ENCODE assay signal across 10 cellular contexts in genomic region chr16:3645504-3646347, GRCh38. TPM values are rescaled to one million over a fixed set of nuclear protein-coding genes. Genes with fewer than 3 reads are reported as not detected.
A peak's percentile ranks its signal among the peaks of the same experiment; 100 is the strongest.
DNase-seq lines count a peak whose midpoint lies in the region; ATAC-seq, FAIRE-seq and TF ChIP-seq lines count a peak whose summit lies in the region.
"Had no signal": no experiment of that assay in that cellular context is flagged by ENCODE, and none has a peak within 500 bp of the region (broad histone marks: within the 10 kb centered on the region; RNA-seq: fewer than 3 reads in every experiment).

No MANE protein-coding gene starts in this region.

- no peaks in the 10 kb centered on the region for H3K9me3 ChIP-seq in astrocyte (ENCODE audit: insufficient read depth, low read depth, low read length)

- no peaks in the 10 kb centered on the region for H3K79me1 ChIP-seq in mesendoderm (ENCODE audit: low read length)

- no peak overlapping the region for H4K5ac ChIP-seq in mesendoderm (ENCODE audit: low read length)

- no peak overlapping the region for H3K4ac ChIP-seq in mesendoderm (ENCODE audit: low read depth, low read length)

- H3K36me3 Mint-ChIP-seq in astrocyte (ENCODE audit: low read depth, unreplicated experiment) (peaks cover 9% of the 10 kb centered on the region), type B pancreatic cell (peaks cover 9% of the 10 kb centered on the region)

- H2AFZ ChIP-seq in astrocyte (ENCODE audit: low read depth, low read length) = peak overlapping the region; percentile 31

- peaks cover 14% of the 10 kb centered on the region for H4K20me1 ChIP-seq in astrocyte (ENCODE audit: insufficient read depth, low read length)

- no CpG with 5 or more reads among the region's 19 CpGs for WGBS in mesendoderm (ENCODE audit: extremely low coverage, insufficient coverage, low lambda C conversion rate)

- H3K36me3 ChIP-seq in astrocyte (ENCODE audit: insufficient read depth, low read length) (no peaks in the 10 kb centered on the region), mesendoderm (ENCODE audit: control insufficient read depth, insufficient read depth, low read length) (no peaks in the 10 kb centered on the region)

- H3K4me1 ChIP-seq in astrocyte (ENCODE audit: insufficient read depth, low read length) (peaks cover 12% of the 10 kb centered on the region), mesendoderm (ENCODE audit: control insufficient read depth, low read depth, low read length) (peaks cover 8% of the 10 kb centered on the region)

- no peak for ATAC-seq in omental fat pad (ENCODE audit: low FRiP score)

- peak overlapping the region; percentile 43 for H3K27ac Mint-ChIP-seq in astrocyte (ENCODE audit: unreplicated experiment)
- peak overlapping the region; percentile 89 for H3K27ac Mint-ChIP-seq in type B pancreatic cell
- H3K27ac Mint-ChIP-seq: CD4-positive, alpha-beta T cell had no signal

- H3K4me1 Mint-ChIP-seq in astrocyte (ENCODE audit: low read depth, unreplicated experiment) (peaks cover 27% of the 10 kb centered on the region), type B pancreatic cell (ENCODE audit: unreplicated experiment) (peaks cover 34% of the 10 kb centered on the region)

- TF ChIP-seq CTCF in astrocyte (IDR thresholded peaks at IDR 0.05; ENCODE audit: insufficient read depth, low read depth, low read length) = no peak
- TF ChIP-seq CTCF in type B pancreatic cell (conservative IDR thresholded peaks at IDR 0.05) = no peak
- no peak for TF ChIP-seq CTCF in omental fat pad (IDR thresholded peaks at IDR 0.05)

- H3K27me3 Mint-ChIP-seq in astrocyte (ENCODE audit: low read depth, unreplicated experiment) (no peaks in the 10 kb centered on the region), type B pancreatic cell (no peaks in the 10 kb centered on the region)
- H3K27me3 Mint-ChIP-seq: CD4-positive, alpha-beta T cell had no signal

- H3K4me3 ChIP-seq in astrocyte (ENCODE audit: insufficient read depth, low read depth, low read length) (no peak overlapping the region), mesendoderm (ENCODE audit: low read length) (no peak overlapping the region)

- no peak overlapping the region for H3K27ac ChIP-seq in astrocyte (ENCODE audit: low read depth, low read length)
- no peak overlapping the region for H3K27ac ChIP-seq in mesendoderm (ENCODE audit: low read depth, low read length)

- no peak overlapping the region for H3K18ac ChIP-seq in mesendoderm (ENCODE audit: low read length)

- H3K4me3 Mint-ChIP-seq in astrocyte (ENCODE audit: unreplicated experiment) (no peak overlapping the region), type B pancreatic cell (peak overlapping the region; percentile 71)
- H3K4me3 Mint-ChIP-seq: CD4-positive, alpha-beta T cell had no signal

- H3K4me2 ChIP-seq in astrocyte (ENCODE audit: low read length) = no peak overlapping the region
- H3K4me2 ChIP-seq in mesendoderm (ENCODE audit: low read length) = no peak overlapping the region

- H2BK120ac ChIP-seq in mesendoderm (ENCODE audit: low read depth, low read length) = no peak overlapping the region

- H3K27me3 ChIP-seq in astrocyte (ENCODE audit: insufficient read depth, low read length) (no peaks in the 10 kb centered on the region), mesendoderm (ENCODE audit: insufficient read depth, low read length, poor library complexity) (no peaks in the 10 kb centered on the region)

- H2AK5ac ChIP-seq in mesendoderm (ENCODE audit: low read length) = no peak overlapping the region

- H3K79me2 ChIP-seq in astrocyte (ENCODE audit: insufficient read depth, low read length) (no peaks in the 10 kb centered on the region), mesendoderm (ENCODE audit: control insufficient read depth, insufficient read depth, low read length) (no peaks in the 10 kb centered on the region)

- DNase-seq in activated effector memory CD4-positive, alpha-beta T cell treated with anti-CD3 and anti-CD28 coated beads, Interleukin-2, amount 50 U/mL, for 16 hours = peak; percentile 37
- DNase-seq in activated effector memory CD4-positive, alpha-beta T cell treated with Interleukin-2 at 50 U/mL for 16 hours = no peak
- DNase-seq in astrocyte (ENCODE audit: low read depth) = peak; percentile 47
- DNase-seq in mesendoderm = peak; percentile 78
- peak; percentile 73 for DNase-seq in type B pancreatic cell (ENCODE audit: extremely low spot score, unreplicated experiment)
- DNase-seq in omental fat pad (ENCODE audit: low spot score) = no peak
- no peak for DNase-seq in activated CD4-positive, CD25-positive, alpha-beta regulatory T cell treated with anti-CD3 and anti-CD28 coated beads, Interleukin-2, amount 50 U/mL, for 72 hours
- no peak for DNase-seq in stimulated activated CD4-positive, alpha-beta T cell treated with anti-CD3 and anti-CD28 coated beads, Interleukin-15, amount 100 ng/mL, for 24 hours
- DNase-seq: hypothalamus had no signal

- FAIRE-seq in astrocyte (lab: Jason Lieb, UNC) = no peak

- H3K56ac ChIP-seq in mesendoderm (ENCODE audit: low read length) = peak overlapping the region; percentile 58

- no peak overlapping the region for H3K23ac ChIP-seq in mesendoderm (ENCODE audit: low read length)

- H2BK5ac ChIP-seq in mesendoderm (ENCODE audit: low read length) = no peak overlapping the region

- no peaks in the 10 kb centered on the region for H3K9me3 Mint-ChIP-seq in astrocyte (ENCODE audit: unreplicated experiment)
- H3K9me3 Mint-ChIP-seq in type B pancreatic cell = no peaks in the 10 kb centered on the region
- H3K9me3 Mint-ChIP-seq: CD4-positive, alpha-beta T cell had no signal

- no peak overlapping the region for H3K9ac ChIP-seq in astrocyte (ENCODE audit: low read length)
- H3K9ac ChIP-seq in mesendoderm (ENCODE audit: low read length) = peak overlapping the region; percentile 33

- H2BK15ac ChIP-seq in mesendoderm (replicated peaks; ENCODE audit: low read depth) = no peak overlapping the region

- H4K8ac ChIP-seq in mesendoderm (ENCODE audit: low read depth, low read length) = no peak overlapping the region

RNA-seq across cellular contexts. Expression of gene DNASE1, which starts 8.8 kb away (rescaled TPM):
- total RNA-seq in astrocyte (16.2 and 16.9 TPM in 2 replicates), type B pancreatic cell (ENCODE audit: low replicate concordance) (35.7 and 44.8 TPM in 2 replicates), omental fat pad (10 to 100 TPM in 3 of 4 donors, 1 to 10 TPM in 1; 4.6 to 14.8 (median 12.3) TPM)
- polyA plus RNA-seq in mesendoderm (2013, experiment 1 of 2) = 3.8 TPM
- 3.6 TPM for polyA plus RNA-seq in mesendoderm (2013, experiment 2 of 2)

RNA-seq across cellular contexts. Expression of gene SLX4, which starts 34.3 kb away (rescaled TPM):
- total RNA-seq in astrocyte (7.8 and 7.9 TPM in 2 replicates), type B pancreatic cell (ENCODE audit: low replicate concordance) (7.3 and 13.3 TPM in 2 replicates), omental fat pad (1 to 10 TPM; 2.9 to 4.4 (median 3.3) TPM)
- 4.6 TPM for polyA plus RNA-seq in mesendoderm (2013, experiment 1 of 2)
- polyA plus RNA-seq in mesendoderm (2013, experiment 2 of 2) = 4.7 TPM

Comparison
In these comparisons a context has a peak if more than half of its experiments do, and no peak if none do; other contexts are left out.
1. DNase-seq: peak in activated effector memory CD4-positive, alpha-beta T cell treated with anti-CD3 and anti-CD28 coated beads, Interleukin-2, amount 50 U/mL, for 16 hours (single experiment), astrocyte (single experiment), mesendoderm (single experiment) and type B pancreatic cell (single experiment); none in activated effector memory CD4-positive, alpha-beta T cell treated with Interleukin-2 at 50 U/mL for 16 hours (single experiment), omental fat pad (single experiment), activated CD4-positive, CD25-positive, alpha-beta regulatory T cell treated with anti-CD3 and anti-CD28 coated beads, Interleukin-2, amount 50 U/mL, for 72 hours (single experiment) and stimulated activated CD4-positive, alpha-beta T cell treated with anti-CD3 and anti-CD28 coated beads, Interleukin-15, amount 100 ng/mL, for 24 hours (single experiment).